ENCODE assay signal across 1 cellular context in genomic region chrX:23788946-23789345, GRCh38.
A peak's percentile ranks its signal among the peaks of the same experiment; 100 is the strongest.
TF ChIP-seq lines count a peak whose summit lies in the region.

No MANE protein-coding gene starts in this region.

TF ChIP-seq in HepG2, 621 proteins besides CTCF, POLR2A, EP300 and RAD21:
- peak; percentile 87 for TF ChIP-seq ZNF770 (CRISPR knock-in tag; IDR thresholded peaks at IDR 0.05)
- TF ChIP-seq ATF7-NPFF (CRISPR knock-in tag; IDR thresholded peaks at IDR 0.05; ENCODE audit: low read depth) = no peak
